Comparison of ENCODE assay signal across 9 cellular contexts in genomic region chr14:49969961-49970360, GRCh38.
DNase-seq lines count a peak whose midpoint lies in the region; ATAC-seq, FAIRE-seq and TF ChIP-seq lines count a peak whose summit lies in the region.
"Had no signal": no experiment of that assay in that cellular context is flagged by ENCODE, and none has a peak within 500 bp of the region (broad histone marks: within the 10 kb centered on the region; RNA-seq: fewer than 3 reads in every experiment).

No MANE protein-coding gene starts in this region.

- no peaks in the 10 kb centered on the region for H3K9me3 Mint-ChIP-seq in activated CD8-positive, alpha-beta T cell treated with anti-CD3 and anti-CD28 coated beads for 36 hours
- H3K9me3 Mint-ChIP-seq: activated T-cell treated with anti-CD3 and anti-CD28 coated beads, Interleukin-2, amount 50 U/mL, for 4 hours had no signal

- peak overlapping the region; percentile 94 for H3K27ac Mint-ChIP-seq in activated CD8-positive, alpha-beta T cell treated with anti-CD3 and anti-CD28 coated beads for 36 hours

- H4K20me1 ChIP-seq in keratinocyte (ENCODE audit: control insufficient read depth, extremely low read depth, insufficient read depth, low read length): no peaks in the 10 kb centered on the region

- no peak overlapping the region for H3K4me3 ChIP-seq in keratinocyte (ENCODE audit: control insufficient read depth in 2 of 3, extremely low read depth in 1 of 3, insufficient read depth in 2 of 3, low read depth in 1 of 3, low read length in 3 of 3)
- H3K4me3 ChIP-seq in spleen: no peak overlapping the region

- POLR2A ChIA-PET in activated CD8-positive, alpha-beta T cell treated with anti-CD3 and anti-CD28 coated beads for 36 hours (lab: Charles Lee): interaction anchor here (0.6 to 7.8 kb wide), 9 partner anchors 12 to 101 kb away, joined by 3 to 135 read pairs (median 24); partner anchors contain the start of gene ARF6

- H3K79me2 ChIP-seq in keratinocyte (ENCODE audit: control insufficient read depth, insufficient read depth, low read length): no peaks in the 10 kb centered on the region

- CTCF ChIA-PET in activated CD8-positive, alpha-beta T cell treated with anti-CD3 and anti-CD28 coated beads for 36 hours (lab: Charles Lee): interaction anchor here (0.7 to 5.0 kb wide), 10 partner anchors 8 to 134 kb away, joined by 3 to 37 read pairs (median 5); no protein-coding TSS in a partner anchor

- H3K4me1 ChIP-seq in keratinocyte (ENCODE audit: control insufficient read depth, extremely low read depth, insufficient read depth, low read length) (peaks cover 58% of the 10 kb centered on the region), spleen (peaks cover 32 to 72% (median 52%) of the 10 kb centered on the region in 6 donors)

- H3K4me2 ChIP-seq in keratinocyte (ENCODE audit: control insufficient read depth, extremely low read depth, insufficient read depth, low read depth, low read length): no peak overlapping the region

- H3K36me3 ChIP-seq in keratinocyte (ENCODE audit: control insufficient read depth in 2 of 2, extremely low read depth in 1 of 2, insufficient read depth in 2 of 2, low read length in 2 of 2): no peaks in the 10 kb centered on the region
- H3K36me3 ChIP-seq in spleen: no peaks in the 10 kb centered on the region

- peaks cover 42% of the 10 kb centered on the region for H3K4me1 Mint-ChIP-seq in activated CD8-positive, alpha-beta T cell treated with anti-CD3 and anti-CD28 coated beads for 36 hours (ENCODE audit: low read depth)

- no peaks in the 10 kb centered on the region for H3K27me3 ChIP-seq in keratinocyte (ENCODE audit: control insufficient read depth, extremely low read depth, insufficient read depth, low read length)
- no peaks in the 10 kb centered on the region for H3K27me3 ChIP-seq in spleen (replicated peaks in 1 of 7)

- no peak for TF ChIP-seq CTCF in activated CD8-positive, alpha-beta T cell treated with anti-CD3 and anti-CD28 coated beads for 36 hours (IDR thresholded peaks at IDR 0.05)
- TF ChIP-seq CTCF in keratinocyte (optimal IDR thresholded peaks at IDR 0.05 in 1 of 3, IDR thresholded peaks at IDR 0.05 in 1 of 3, conservative IDR thresholded peaks at IDR 0.05 in 1 of 3; ENCODE audit: extremely low read depth in 1 of 3, insufficient read depth in 2 of 3, low read length in 3 of 3) (no peak), spleen (IDR thresholded peaks at IDR 0.05 in 8 of 11, conservative IDR thresholded peaks at IDR 0.05 in 3 of 11) (no peak)

- peak overlapping the region; percentile 75 for H2AFZ ChIP-seq in keratinocyte (ENCODE audit: control insufficient read depth, low read length)

- intact Hi-C loops in activated CD8-positive, alpha-beta T cell treated with anti-CD3 and anti-CD28 coated beads for 36 hours (cut with micrococcal nuclease): loop anchor here (2.0 kb wide), 1 partner anchor 71 kb away; no protein-coding TSS in a partner anchor
- intact Hi-C loops in spleen (cut with DNase I; ENCODE audit: low total_unique reads): no loop called here

- no peak for ATAC-seq in activated CD8-positive, alpha-beta T cell treated with anti-CD3 and anti-CD28 coated beads for 36 hours
- no peak for ATAC-seq in HG03095 (IDR thresholded peaks at IDR 0.05; ENCODE audit: unreplicated experiment)
- ATAC-seq: activated T-cell treated with anti-CD3 and anti-CD28 coated beads, Interleukin-2, amount 50 U/mL, for 4 hours had no signal

- dilution Hi-C loops in keratinocyte (cut with MboI; ENCODE audit: extremely low pct_ligation_motif_present, low sequenced_read_pairs): no loop called here

- no peak for FAIRE-seq in keratinocyte (lab: Jason Lieb, UNC)

- no peak for TF ChIP-seq POLR2A in spleen (IDR thresholded peaks at IDR 0.05)

- DNase-seq in SHP77 treated with DMSO at 0.1 percent for 48 hours (lab: John Stamatoyannopoulos, UW) (peak; percentile 25), SHP77 (lab: John Stamatoyannopoulos, UW) (no peak), keratinocyte (ENCODE audit: low read depth, low spot score) (no peak), spleen (no peak), NCI-H2081 (lab: John Stamatoyannopoulos, UW) (no peak), AML-193 (lab: John Stamatoyannopoulos, UW) (no peak)
- DNase-seq in activated CD8-positive, alpha-beta T cell treated with anti-CD3 and anti-CD28 coated beads for 36 hours: no peak
- DNase-seq: activated T-cell treated with anti-CD3 and anti-CD28 coated beads, Interleukin-2, amount 50 U/mL, for 4 hours had no signal

- no peaks in the 10 kb centered on the region for H3K9me3 ChIP-seq in keratinocyte (ENCODE audit: control insufficient read depth, low read depth, low read length)
- no peaks in the 10 kb centered on the region for H3K9me3 ChIP-seq in spleen

- H3K27ac ChIP-seq in keratinocyte (ENCODE audit: control insufficient read depth, insufficient read depth, low read length): no peak overlapping the region
- peak overlapping the region; percentile 68 to 96 (median 89) for H3K27ac ChIP-seq in spleen

- 85 to 88% (median 87%) methylated on average over 5 of the region's 5 CpGs for WGBS in spleen, 5 donors

- H3K36me3 Mint-ChIP-seq in activated CD8-positive, alpha-beta T cell treated with anti-CD3 and anti-CD28 coated beads for 36 hours (ENCODE audit: low read depth): no peaks in the 10 kb centered on the region

- no peaks in the 10 kb centered on the region for H3K27me3 Mint-ChIP-seq in activated CD8-positive, alpha-beta T cell treated with anti-CD3 and anti-CD28 coated beads for 36 hours

- no peaks in the 10 kb centered on the region for H3K9me1 ChIP-seq in keratinocyte (ENCODE audit: control insufficient read depth, extremely low read depth, insufficient read depth, low read length)

- no peak overlapping the region for H3K4me3 Mint-ChIP-seq in activated CD8-positive, alpha-beta T cell treated with anti-CD3 and anti-CD28 coated beads for 36 hours

- H3K9ac ChIP-seq in keratinocyte (ENCODE audit: control insufficient read depth, extremely low read depth, insufficient read depth, low read length): no peak overlapping the region
